10 cellular contexts compared by ENCODE assay signal in the genomic region with DNA sequence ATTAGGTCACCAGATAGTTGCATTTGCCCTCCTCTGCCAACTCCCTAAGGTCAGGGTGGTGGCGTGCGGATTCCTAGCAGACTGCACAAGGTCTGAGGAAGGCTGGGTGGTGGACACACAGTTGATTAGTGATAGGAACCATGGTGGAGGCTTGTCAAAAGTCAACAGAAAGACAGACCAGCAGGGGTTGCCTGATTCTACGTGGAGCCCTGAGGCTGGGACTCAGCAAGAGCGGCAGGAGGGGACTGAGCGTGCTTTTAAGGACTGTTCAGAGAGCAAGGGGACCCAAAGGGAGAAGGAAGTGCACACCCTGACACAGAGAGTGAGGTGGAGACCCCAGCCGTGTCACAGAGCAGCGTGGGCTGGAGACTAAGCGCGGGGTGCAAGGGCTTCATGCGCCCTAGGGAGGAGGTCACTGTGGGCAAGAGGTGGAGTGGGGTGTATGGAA.
A peak's percentile ranks its signal among the peaks of the same experiment; 100 is the strongest.
DNase-seq lines count a peak whose midpoint lies in the region; ATAC-seq, FAIRE-seq and TF ChIP-seq lines count a peak whose summit lies in the region.
"Had no signal": no experiment of that assay in that cellular context is flagged by ENCODE, and none has a peak within 500 bp of the region (broad histone marks: within the 10 kb centered on the region; RNA-seq: fewer than 3 reads in every experiment).

No MANE protein-coding gene starts in this region.

- TF ChIP-seq EP300 in HepG2 (IDR thresholded peaks at IDR 0.05; ENCODE audit: low read depth in 2 of 2, low read length in 2 of 2) (no peak), HepG2 (CRISPR knock-in tag; IDR thresholded peaks at IDR 0.05; ENCODE audit: borderline replicate concordance) (no peak), transverse colon (IDR thresholded peaks at IDR 0.05; ENCODE audit: low read depth) (no peak)

- BruUV-seq in MCF 10A (replicated peaks; lab: Mats Ljungman, UMichigan), result no TSS peak
- no TSS peak for BruUV-seq in HepG2 (replicated peaks; lab: Mats Ljungman, UMichigan)

- TF ChIP-seq POLR2A in breast epithelium (IDR thresholded peaks at IDR 0.05) (no peak), HepG2 (IDR thresholded peaks at IDR 0.05; ENCODE audit: insufficient read depth in 1 of 2, low read depth in 2 of 2, low read length in 2 of 2) (no peak), transverse colon (IDR thresholded peaks at IDR 0.05) (no peak)

- no peak overlapping the region for H3K4me3 Mint-ChIP-seq in MCF 10A (ENCODE audit: unreplicated experiment)
- H3K4me3 Mint-ChIP-seq in activated T-helper 1 cell treated with anti-CD3 and anti-CD28 coated beads, Interleukin-12 subunit alpha, Interleukin-12 subunit beta, Interleukin-2, Interleukin-4 antibody, amounts not matched to agents 30 ng/mL and 10 ng/mL and 1 ng/mL, durations not matched to agents 14 hours and 24 hours and 36 hours, result peak overlapping the region; percentile 75
- H3K4me3 Mint-ChIP-seq: memory B cell had no signal

- H3K27me3 Mint-ChIP-seq in MCF 10A (ENCODE audit: insufficient read depth, unreplicated experiment), result peaks cover 11% of the 10 kb centered on the region
- no peaks in the 10 kb centered on the region for H3K27me3 Mint-ChIP-seq in activated T-helper 1 cell treated with anti-CD3 and anti-CD28 coated beads, Interleukin-12 subunit alpha, Interleukin-12 subunit beta, Interleukin-2, Interleukin-4 antibody, amounts not matched to agents 30 ng/mL and 10 ng/mL and 1 ng/mL, durations not matched to agents 14 hours and 24 hours and 36 hours (ENCODE audit: insufficient read depth)

- H3K9me3 ChIP-seq in breast epithelium (no peaks in the 10 kb centered on the region), HepG2 (ENCODE audit: low read length) (peaks cover 10% of the 10 kb centered on the region), transverse colon (no peaks in the 10 kb centered on the region)

- POLR2A ChIA-PET in MCF 10A (lab: Yijun Ruan, JAX) (no interaction called here), HepG2 (lab: Yijun Ruan, JAX) (no interaction called here)

- no peaks in the 10 kb centered on the region for H3K36me3 ChIP-seq in breast epithelium
- H3K36me3 ChIP-seq in HepG2 (replicated peaks in 1 of 2; ENCODE audit: control insufficient read depth in 1 of 2, insufficient read depth in 2 of 2, low read length in 2 of 2), result no peaks in the 10 kb centered on the region
- no peaks in the 10 kb centered on the region for H3K36me3 ChIP-seq in transverse colon

- H3K9me3 Mint-ChIP-seq in MCF 10A (ENCODE audit: unreplicated experiment), result peaks cover 16% of the 10 kb centered on the region
- H3K9me3 Mint-ChIP-seq in activated T-helper 1 cell treated with anti-CD3 and anti-CD28 coated beads, Interleukin-12 subunit alpha, Interleukin-12 subunit beta, Interleukin-2, Interleukin-4 antibody, amounts not matched to agents 30 ng/mL and 10 ng/mL and 1 ng/mL, durations not matched to agents 14 hours and 24 hours and 36 hours, result peaks cover 24% of the 10 kb centered on the region
- H3K9me3 Mint-ChIP-seq: memory B cell had no signal

- no peak overlapping the region for H3K4me2 ChIP-seq in HepG2 (ENCODE audit: low read depth, low read length)
- H3K4me2 ChIP-seq: PC-9 had no signal

- in situ Hi-C loops in HepG2 (cut with HindIII; ENCODE audit: extremely low pct_ligation_motif_present, low pct_unique_long_range_greater_than_20kb), result no loop called here
- in situ Hi-C loops in transverse colon (cut with MboI; ENCODE audit: low pct_ligation_motif_present in 1 of 4, low pct_unique_long_range_greater_than_20kb in 1 of 4, low sequenced_read_pairs in 3 of 4), result no loop called here

- H3K27ac ChIP-seq in breast epithelium (peak overlapping the region in 1 of 2 donors; percentile 72), HepG2 (ENCODE audit: extremely low read length, insufficient read depth, low read length) (no peak overlapping the region), transverse colon (peak overlapping the region in 3 of 4 donors; percentile 37 to 41 (median 38))
- H3K27ac ChIP-seq: PC-9 had no signal

- TF ChIP-seq RAD21 in HepG2 (CRISPR knock-in tag; IDR thresholded peaks at IDR 0.05), result no peak

- no peaks in the 10 kb centered on the region for H3K36me3 Mint-ChIP-seq in MCF 10A (ENCODE audit: insufficient read depth, unreplicated experiment)
- H3K36me3 Mint-ChIP-seq in activated T-helper 1 cell treated with anti-CD3 and anti-CD28 coated beads, Interleukin-12 subunit alpha, Interleukin-12 subunit beta, Interleukin-2, Interleukin-4 antibody, amounts not matched to agents 30 ng/mL and 10 ng/mL and 1 ng/mL, durations not matched to agents 14 hours and 24 hours and 36 hours (ENCODE audit: low read depth), result peaks cover 29% of the 10 kb centered on the region
- H3K36me3 Mint-ChIP-seq: memory B cell had no signal

- no peaks in the 10 kb centered on the region for H4K20me1 ChIP-seq in HepG2 (ENCODE audit: insufficient read depth, low read length)

- H3K4me3 ChIP-seq in breast epithelium (peak overlapping the region in 2 of 3 donors; percentile 53 to 72), HepG2 (replicated peaks in 1 of 3; ENCODE audit: insufficient read depth in 1 of 3, low read depth in 2 of 3, low read length in 3 of 3) (no peak overlapping the region), transverse colon (peak overlapping the region in 1 of 4 donors; percentile 40)
- H3K4me3 ChIP-seq: PC-9 had no signal

- no peak overlapping the region for H3K27ac Mint-ChIP-seq in MCF 10A (ENCODE audit: low read depth, unreplicated experiment)
- H3K27ac Mint-ChIP-seq in activated T-helper 1 cell treated with anti-CD3 and anti-CD28 coated beads, Interleukin-12 subunit alpha, Interleukin-12 subunit beta, Interleukin-2, Interleukin-4 antibody, amounts not matched to agents 30 ng/mL and 10 ng/mL and 1 ng/mL, durations not matched to agents 14 hours and 24 hours and 36 hours, result peak overlapping the region; percentile 97
- H3K27ac Mint-ChIP-seq: memory B cell had no signal

- DNase-seq in breast epithelium (ENCODE audit: low spot score in 2 of 2) (no peak), MCF 10A (ENCODE audit: unreplicated experiment) (no peak), HepG2 (ENCODE audit: low spot score) (no peak), transverse colon (no peak), SKM-1 (lab: John Stamatoyannopoulos, UW; ENCODE audit: unreplicated experiment) (no peak)
- DNase-seq in activated T-helper 1 cell treated with anti-CD3 and anti-CD28 coated beads, Interleukin-12 subunit alpha, Interleukin-12 subunit beta, Interleukin-2, Interleukin-4 antibody, amounts not matched to agents 30 ng/mL and 10 ng/mL and 1 ng/mL, durations not matched to agents 14 hours and 24 hours and 36 hours (ENCODE audit: low spot score), result no peak
- DNase-seq in stimulated activated CD4-positive, alpha-beta T cell treated with anti-CD3 and anti-CD28 coated beads, Interleukin-4, amount 100 ng/mL, for 4 hours, result no peak
- DNase-seq: PC-9 had no signal

- no peaks in the 10 kb centered on the region for H3K79me2 ChIP-seq in HepG2 (ENCODE audit: insufficient read depth, low read length)

- WGBS in HepG2 (ENCODE audit: low lambda C conversion rate), result 68% methylated on average over 10 of the region's 10 CpGs
- WGBS in transverse colon (ENCODE audit: low coverage in 1 of 2), 2 donors, result 80 to 88% methylated on average over 6 to 10 of the region's 10 CpGs

- H3K4me1 Mint-ChIP-seq in MCF 10A (ENCODE audit: insufficient read depth, unreplicated experiment), result no peaks in the 10 kb centered on the region
- H3K4me1 Mint-ChIP-seq in activated T-helper 1 cell treated with anti-CD3 and anti-CD28 coated beads, Interleukin-12 subunit alpha, Interleukin-12 subunit beta, Interleukin-2, Interleukin-4 antibody, amounts not matched to agents 30 ng/mL and 10 ng/mL and 1 ng/mL, durations not matched to agents 14 hours and 24 hours and 36 hours (ENCODE audit: low read depth), result peaks cover 64% of the 10 kb centered on the region

- no peak overlapping the region for H3K9ac ChIP-seq in HepG2 (ENCODE audit: insufficient read depth, low read depth, low read length)

- no peaks in the 10 kb centered on the region for H3K4me1 ChIP-seq in breast epithelium
- H3K4me1 ChIP-seq in HepG2 (ENCODE audit: insufficient read depth, low read length), result no peaks in the 10 kb centered on the region
- H3K4me1 ChIP-seq in transverse colon, result peaks cover 0 to 12% (median 0%) of the 10 kb centered on the region in 4 donors

- H3K27me3 ChIP-seq in breast epithelium, result no peaks in the 10 kb centered on the region
- H3K27me3 ChIP-seq in HepG2 (ENCODE audit: control insufficient read depth in 1 of 2, insufficient read depth in 2 of 2, low read length in 2 of 2), result 0 out of 5 replicates have a peak, but pooled peaks cover 0 to 6% of the 10 kb centered on the region in 2 experiments
- H3K27me3 ChIP-seq in transverse colon, result peaks cover 24% of the 10 kb centered on the region

- ATAC-seq in HepG2 (peak; percentile 32; the same call in 2 of the 3 replicates), GM19395 (IDR thresholded peaks at IDR 0.05; ENCODE audit: unreplicated experiment) (no peak)

- no peak overlapping the region for H2AFZ ChIP-seq in HepG2 (ENCODE audit: low read length)
- H2AFZ ChIP-seq: PC-9 had no signal

- no peak for FAIRE-seq in HepG2 (lab: Jason Lieb, UNC)

- TF ChIP-seq CTCF in breast epithelium (IDR thresholded peaks at IDR 0.05) (no peak), MCF 10A (IDR thresholded peaks at IDR 0.05; ENCODE audit: unreplicated experiment) (no peak), HepG2 (CRISPR knock-in tag; IDR thresholded peaks at IDR 0.05) (no peak), transverse colon (IDR thresholded peaks at IDR 0.05) (no peak)

- intact Hi-C loops in breast epithelium (cut with DNase I; ENCODE audit: low total_unique reads) (no loop called here), MCF 10A (cut with micrococcal nuclease) (no loop called here), HepG2 (cut with micrococcal nuclease; ENCODE audit: unreplicated experiment) (no loop called here), transverse colon (cut with DNase I; ENCODE audit: low total_unique reads) (no loop called here)
- intact Hi-C loops in activated T-helper 1 cell treated with anti-CD3 and anti-CD28 coated beads, Interleukin-12 subunit alpha, Interleukin-12 subunit beta, Interleukin-2, Interleukin-4 antibody, amounts not matched to agents 30 ng/mL and 10 ng/mL and 1 ng/mL, durations not matched to agents 14 hours and 24 hours and 36 hours (cut with micrococcal nuclease), result loop anchor here (2.0 kb wide), 2 partner anchors 86 to 396 kb away; no protein-coding TSS in a partner anchor

- CTCF ChIA-PET in MCF 10A (lab: Yijun Ruan, JAX), result no interaction called here
- CTCF ChIA-PET in HepG2 (lab: Yijun Ruan, JAX; ENCODE audit: low intra/inter-chr PET ratio, low total read pairs), result no interaction called here

TF ChIP-seq in HepG2, 621 proteins besides CTCF, POLR2A, EP300 and RAD21 (continues in another document):
- no peak for TF ChIP-seq RFXANK (CRISPR knock-in tag; IDR thresholded peaks at IDR 0.05)
- no peak for TF ChIP-seq SRF (IDR thresholded peaks at IDR 0.05; ENCODE audit: low read depth, low read length)

Comparison
In these comparisons a context has a peak if more than half of its experiments do, and no peak if none do; other contexts are left out.
1. H3K4me3 ChIP-seq: peak in breast epithelium (2 of 3); none in HepG2 (0 of 3).